Comparison of ENCODE assay signal across 30 cellular contexts in the genomic region with DNA sequence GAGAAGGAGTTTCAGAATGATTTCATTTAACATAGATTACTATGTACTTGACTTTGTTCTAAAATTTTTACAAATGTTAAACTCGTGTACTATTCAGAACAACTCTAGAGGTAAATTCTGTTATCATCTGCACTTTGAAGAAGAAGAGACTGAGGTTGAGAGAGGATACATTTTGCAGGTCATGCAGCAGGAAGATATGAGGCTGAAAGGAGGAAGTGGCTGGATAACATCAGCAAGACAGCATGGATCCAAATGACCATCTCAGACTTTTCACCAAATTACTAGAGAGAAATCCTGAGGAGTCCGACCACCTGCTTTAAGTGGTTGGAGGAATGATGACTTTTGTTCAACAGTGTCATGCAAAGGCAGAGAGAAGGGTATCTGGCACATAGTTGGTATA.
"Had no signal": no experiment of that assay in that cellular context is flagged by ENCODE, and none has a peak within 500 bp of the region (broad histone marks: within the 10 kb centered on the region; RNA-seq: fewer than 3 reads in every experiment).

No MANE protein-coding gene starts in this region.

- ATAC-seq: activated CD8-positive, alpha-beta T cell treated with anti-CD3 and anti-CD28 coated beads for 36 hours; activated naive CD8-positive, alpha-beta T cell treated with anti-CD3 and anti-CD28 coated beads, Interleukin-2, amount 50 U/mL, for 24 hours; activated T-cell treated with anti-CD3 and anti-CD28 coated beads, Interleukin-2, amount 50 U/mL, for 4 hours; body of pancreas; effector memory CD8-positive, alpha-beta T cell; foreskin keratinocyte; gastrocnemius medialis; heart left ventricle; T-helper 17 cell had no signal

- H3K27ac ChIP-seq: adrenal gland, body of pancreas, esophagus muscularis mucosa, foreskin keratinocyte, gastrocnemius medialis, heart left ventricle had no signal

- H3K4me3 ChIP-seq: adrenal gland, body of pancreas, esophagus muscularis mucosa, gastrocnemius medialis, heart left ventricle had no signal

- H3K36me3 ChIP-seq: adrenal gland, esophagus muscularis mucosa, gastrocnemius medialis, heart left ventricle had no signal

- DNase-seq: activated CD4-positive, alpha-beta T cell treated with anti-CD3 and anti-CD28 coated beads for 1 hour; activated CD4-positive, alpha-beta T cell treated with anti-CD3 and anti-CD28 coated beads for 4 hours; activated CD4-positive, alpha-beta T cell treated with anti-CD3 and anti-CD28 coated beads, Interleukin-2, amount 10 ng/mL, durations not matched to agents 7 days and 5 days; activated CD4-positive, alpha-beta T cell treated with anti-CD3 and anti-CD28 coated beads, Interleukin-2, amount 50 U/mL, for 4 hours; activated CD8-positive, alpha-beta memory T cell treated with anti-CD3 and anti-CD28 coated beads for 24 hours; activated CD8-positive, alpha-beta T cell treated with anti-CD3 and anti-CD28 coated beads for 36 hours; activated effector memory CD4-positive, alpha-beta T cell treated with anti-CD3 and anti-CD28 coated beads, Interleukin-2, amount 50 U/mL, for 16 hours; activated naive CD4-positive, alpha-beta T cell treated with anti-CD3 and anti-CD28 coated beads for 36 hours; activated naive CD8-positive, alpha-beta T cell treated with anti-CD3 and anti-CD28 coated beads for 36 hours; activated naive CD8-positive, alpha-beta T cell treated with anti-CD3 and anti-CD28 coated beads, Interleukin-2, amount 50 U/mL, for 24 hours; activated T-cell treated with anti-CD3 and anti-CD28 coated beads, Interleukin-2, amount 50 U/mL, for 4 hours; adrenal gland; amygdala; aorta; body of pancreas; caudate nucleus; cortex of kidney; dermis blood vessel endothelial cell; effector CD4-positive, alpha-beta T cell; effector memory CD8-positive, alpha-beta T cell; erythroblast; foreskin keratinocyte; gastrocnemius medialis; glutamatergic neuron; heart left ventricle; hypothalamus; T-helper 17 cell; T1000 had no signal

- FAIRE-seq: colon had no signal

- H3K9me3 ChIP-seq: adrenal gland, body of pancreas, esophagus muscularis mucosa, gastrocnemius medialis, heart left ventricle had no signal

- H3K4me1 ChIP-seq: adrenal gland, foreskin keratinocyte, gastrocnemius medialis had no signal

- H3K27me3 ChIP-seq: body of pancreas had no signal
